Comparison of ENCODE assay signal across 8 cellular contexts in the genomic region with DNA sequence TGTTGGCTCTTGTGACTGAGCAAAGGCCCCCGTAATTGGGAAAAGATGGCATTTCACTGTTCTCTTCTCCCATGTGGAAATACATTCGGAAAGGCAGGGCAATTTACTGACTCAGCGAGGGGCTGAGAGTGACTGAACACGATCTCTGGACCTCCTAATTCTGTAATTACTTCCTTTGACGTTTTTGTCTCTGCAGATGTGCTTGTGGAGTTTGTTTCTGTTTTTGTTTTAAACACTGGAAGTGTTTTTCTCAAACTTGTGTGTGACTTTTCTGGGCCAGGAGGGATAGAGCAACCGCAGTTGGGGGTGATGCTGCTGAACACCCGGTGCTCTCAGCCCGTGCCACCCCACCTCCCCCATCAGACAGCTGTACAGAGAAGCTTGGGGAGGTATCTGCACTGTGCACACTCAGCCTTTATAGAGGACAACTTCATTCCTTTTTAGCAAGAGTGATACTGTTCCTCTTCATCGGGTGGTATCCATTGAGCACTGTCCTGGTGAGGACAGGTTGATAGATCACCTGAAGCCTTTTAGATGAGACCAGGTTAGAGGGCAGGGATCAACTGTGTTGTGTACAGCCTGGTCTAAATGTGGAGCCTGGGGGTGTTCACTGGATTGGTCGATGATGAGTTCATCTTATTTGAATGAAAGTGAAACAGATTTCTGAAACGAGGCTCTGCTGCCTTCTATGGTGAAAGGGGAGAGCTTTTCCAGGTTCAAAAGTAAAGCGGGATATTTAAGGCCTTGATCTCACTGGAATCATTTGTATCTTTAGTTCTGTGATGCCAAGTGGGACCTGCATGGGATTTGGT.
DNase-seq lines count a peak whose midpoint lies in the region; ATAC-seq, FAIRE-seq and TF ChIP-seq lines count a peak whose summit lies in the region.

No MANE protein-coding gene starts in this region.

- no peaks in the 10 kb centered on the region for H3K27me3 ChIP-seq in BE2C

- peaks cover 54% of the 10 kb centered on the region for H3K4me1 ChIP-seq in BE2C

- H3K9me3 Mint-ChIP-seq in type B pancreatic cell, result no peaks in the 10 kb centered on the region

- FAIRE-seq in islet of Langerhans (lab: Jason Lieb, UNC), result peak; percentile 72

- peaks cover 5% of the 10 kb centered on the region for H3K36me3 Mint-ChIP-seq in type B pancreatic cell

- intact Hi-C loops in head of caudate nucleus (cut with DNase I), result no loop called here

- no peak overlapping the region for H3K4me3 Mint-ChIP-seq in type B pancreatic cell

- peaks cover 22% of the 10 kb centered on the region for H3K4me1 Mint-ChIP-seq in type B pancreatic cell (ENCODE audit: unreplicated experiment)

- peaks cover 11% of the 10 kb centered on the region; the same call in 1 of the 2 replicates for H3K36me3 ChIP-seq in BE2C

- ATAC-seq in GM19023 (IDR thresholded peaks at IDR 0.05; ENCODE audit: unreplicated experiment), result peak; percentile 93
- ATAC-seq in HG03097 (IDR thresholded peaks at IDR 0.05; ENCODE audit: low FRiP score, unreplicated experiment), result peak; percentile 81

- no peaks in the 10 kb centered on the region for H3K9me3 ChIP-seq in BE2C

- no peak; the same call in none of the 2 replicates for TF ChIP-seq CTCF in BE2C (IDR thresholded peaks at IDR 0.05; ENCODE audit: low read depth, low read length)
- TF ChIP-seq CTCF in type B pancreatic cell (conservative IDR thresholded peaks at IDR 0.05), result no peak

- H3K27me3 Mint-ChIP-seq in type B pancreatic cell, result no peaks in the 10 kb centered on the region

- peak overlapping the region; percentile 34 for H3K4me3 ChIP-seq in BE2C (ENCODE audit: low read depth, low read length)

- no peak overlapping the region for H3K27ac Mint-ChIP-seq in type B pancreatic cell

- DNase-seq in BE2C (peak; percentile 40), activated gamma-delta T cell treated with Interleukin-2 at 50 U/mL for 16 hours (peak; percentile 31), stromal cell of bone marrow (ENCODE audit: low read depth) (peak; percentile 72), type B pancreatic cell (ENCODE audit: extremely low spot score, unreplicated experiment) (no peak), head of caudate nucleus (no peak)

Comparison
In these comparisons a context has a peak if more than half of its experiments do, and no peak if none do; other contexts are left out.
1. DNase-seq: peak in BE2C (single experiment), activated gamma-delta T cell treated with Interleukin-2 at 50 U/mL for 16 hours (single experiment) and stromal cell of bone marrow (single experiment); none in type B pancreatic cell (single experiment) and head of caudate nucleus (0 of 42).